In genomic region chr16:89557230-89557935, GRCh38 we compare ENCODE assay signal across 1 cellular context.
TF ChIP-seq lines count a peak whose summit lies in the region.

No MANE protein-coding gene starts in this region.

TF ChIP-seq in HepG2, 621 proteins besides CTCF, POLR2A, EP300 and RAD21 (continued from another document and continues in another):
- TF ChIP-seq HMGXB3 (CRISPR knock-in tag; IDR thresholded peaks at IDR 0.05; ENCODE audit: borderline replicate concordance) (no peak), TMF1 (CRISPR knock-in tag; IDR thresholded peaks at IDR 0.05; ENCODE audit: low read depth) (no peak), CEBPB (IDR thresholded peaks at IDR 0.05; ENCODE audit: borderline replicate concordance, low read depth, low read length) (no peak), GTF3A (CRISPR knock-in tag; conservative IDR thresholded peaks at IDR 0.05) (no peak), PCBP1 (IDR thresholded peaks at IDR 0.05; ENCODE audit: borderline replicate concordance, low read depth, low read length) (no peak), ZFP36 (IDR thresholded peaks at IDR 0.05; ENCODE audit: borderline replicate concordance, low read depth, low read length, partially characterized antibody) (no peak), ZNF775 (CRISPR knock-in tag; IDR thresholded peaks at IDR 0.05; ENCODE audit: borderline replicate concordance) (no peak), THAP7 (CRISPR knock-in tag; IDR thresholded peaks at IDR 0.05) (peak; percentile 20; the same call in 1 of the 2 replicates), PRPF4 (IDR thresholded peaks at IDR 0.05; ENCODE audit: low read depth, low read length, poor library complexity, severe bottlenecking) (no peak), SCMH1 (CRISPR knock-in tag; IDR thresholded peaks at IDR 0.05; ENCODE audit: borderline replicate concordance) (no peak), SUZ12 (IDR thresholded peaks at IDR 0.05; ENCODE audit: low read depth, low read length) (no peak), ZNF574 (CRISPR knock-in tag; IDR thresholded peaks at IDR 0.05) (peak; percentile 61), EHMT2 (IDR thresholded peaks at IDR 0.05; ENCODE audit: borderline replicate concordance, low read depth, low read length) (no peak), CBX5 (CRISPR knock-in tag; IDR thresholded peaks at IDR 0.05; ENCODE audit: borderline replicate concordance) (no peak), ZFP41 (CRISPR knock-in tag; IDR thresholded peaks at IDR 0.05; ENCODE audit: borderline replicate concordance) (no peak), ZNF580 (CRISPR knock-in tag; IDR thresholded peaks at IDR 0.05; ENCODE audit: borderline replicate concordance, low read depth) (peak; percentile 84; the same call in 1 of the 2 replicates), MEIS1 (CRISPR knock-in tag; IDR thresholded peaks at IDR 0.05; ENCODE audit: borderline replicate concordance) (no peak), ISL2 (CRISPR knock-in tag; IDR thresholded peaks at IDR 0.05) (peak; percentile 54; the same call in 1 of the 2 replicates), GLMP (CRISPR knock-in tag; IDR thresholded peaks at IDR 0.05; ENCODE audit: borderline replicate concordance) (no peak), ZNF724P (CRISPR knock-in tag; IDR thresholded peaks at IDR 0.05; ENCODE audit: borderline replicate concordance) (no peak), FOXK2 (IDR thresholded peaks at IDR 0.05) (no peak), SYNCRIP (IDR thresholded peaks at IDR 0.05; ENCODE audit: insufficient read depth, low read depth, low read length) (no peak), ZNF616 (CRISPR knock-in tag; IDR thresholded peaks at IDR 0.05; ENCODE audit: low read depth) (no peak; the same call in 1 of the 2 replicates), FLYWCH1 (CRISPR knock-in tag; IDR thresholded peaks at IDR 0.05) (no peak), ETV5 (CRISPR knock-in tag; IDR thresholded peaks at IDR 0.05; ENCODE audit: borderline replicate concordance) (peak; percentile 35; the same call in 1 of the 2 replicates), THAP9 (CRISPR knock-in tag; IDR thresholded peaks at IDR 0.05; ENCODE audit: borderline replicate concordance) (no peak), ZBTB49 (CRISPR knock-in tag; IDR thresholded peaks at IDR 0.05; ENCODE audit: borderline replicate concordance) (no peak), POGZ (CRISPR knock-in tag; IDR thresholded peaks at IDR 0.05) (no peak), RXRB (CRISPR knock-in tag; IDR thresholded peaks at IDR 0.05; ENCODE audit: borderline replicate concordance) (0 out of 2 replicates have a peak, but pooled peaks have one; percentile 7), ZNF737 (CRISPR knock-in tag; IDR thresholded peaks at IDR 0.05; ENCODE audit: borderline replicate concordance) (no peak), ZNF136 (CRISPR knock-in tag; IDR thresholded peaks at IDR 0.05; ENCODE audit: low read depth) (0 out of 2 replicates have a peak, but pooled peaks have one; percentile 68), RNF219 (CRISPR knock-in tag; IDR thresholded peaks at IDR 0.05) (no peak), SOX13 (IDR thresholded peaks at IDR 0.05) (no peak), SOX13 (CRISPR knock-in tag; conservative IDR thresholded peaks at IDR 0.05 in 1 of 2, IDR thresholded peaks at IDR 0.05 in 1 of 2) (no peak), MTA3 (CRISPR knock-in tag; IDR thresholded peaks at IDR 0.05) (no peak), ZNF644 (CRISPR knock-in tag; IDR thresholded peaks at IDR 0.05; ENCODE audit: low read depth) (no peak), HMGA1 (CRISPR knock-in tag; conservative IDR thresholded peaks at IDR 0.05) (no peak), MED13 (CRISPR knock-in tag; IDR thresholded peaks at IDR 0.05) (no peak)
